17 cellular contexts compared by ENCODE assay signal in the genomic region with DNA sequence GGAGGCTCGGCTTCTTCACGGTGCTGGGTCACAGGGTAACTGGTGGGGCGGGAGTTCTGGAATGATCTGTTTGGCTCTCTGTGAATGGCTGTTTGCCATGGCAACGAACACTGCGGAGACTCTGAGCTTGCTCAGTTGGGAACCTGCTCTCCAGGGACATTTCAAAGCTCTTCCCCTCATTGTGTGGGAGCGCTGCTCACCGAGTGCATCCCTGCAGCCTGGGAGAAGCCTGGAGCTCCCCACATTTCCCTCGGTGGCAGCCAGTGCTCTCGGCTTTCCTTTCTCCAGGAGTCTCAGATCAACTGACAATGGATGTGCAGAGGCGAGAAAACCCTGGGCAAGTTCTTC.
"Had no signal": no experiment of that assay in that cellular context is flagged by ENCODE, and none has a peak within 500 bp of the region (broad histone marks: within the 10 kb centered on the region; RNA-seq: fewer than 3 reads in every experiment).

No MANE protein-coding gene starts in this region.

- H2AFZ ChIP-seq: parathyroid adenoma had no signal

- H3K4me3 ChIP-seq: ascending aorta, left ventricle myocardium inferior, spleen, thoracic aorta had no signal

- H3K36me3 ChIP-seq: ascending aorta, left ventricle myocardium inferior, neutrophil, spleen, thoracic aorta had no signal

- FAIRE-seq: bronchial epithelial cell, kidney had no signal

- DNase-seq: activated CD4-positive, alpha-beta T cell treated with anti-CD3 and anti-CD28 coated beads, Interleukin-2, amount 10 ng/mL, durations not matched to agents 7 days and 5 days; activated CD8-positive, alpha-beta memory T cell treated with anti-CD3 and anti-CD28 coated beads, Interleukin-2, amount 50 U/mL, for 4 hours; activated naive CD4-positive, alpha-beta T cell treated with anti-CD3 and anti-CD28 coated beads, Interleukin-2, amount 10 ng/mL, durations not matched to agents 7 days and 5 days; activated T-cell treated with anti-CD3 and anti-CD28 coated beads, Interleukin-2, amount 50 U/mL, for 4 hours; dermis blood vessel endothelial cell; effector memory CD4-positive, alpha-beta T cell; kidney; left ventricle myocardium inferior; spleen; stimulated activated CD4-positive, alpha-beta T cell treated with anti-CD3 and anti-CD28 coated beads, Interleukin-4, amount 100 ng/mL, for 4 hours had no signal

- H3K79me2 ChIP-seq: parathyroid adenoma had no signal

- H3K27ac ChIP-seq: ascending aorta, left ventricle myocardium inferior, neutrophil, parathyroid adenoma, spleen, thoracic aorta had no signal

- H3K4me1 ChIP-seq: ascending aorta, left ventricle myocardium inferior, parathyroid adenoma, spleen had no signal

- H3K9ac ChIP-seq: parathyroid adenoma had no signal

- H3K9me3 ChIP-seq: ascending aorta, left ventricle myocardium inferior, neutrophil, spleen, thoracic aorta had no signal

- H3K27me3 ChIP-seq: ascending aorta, neutrophil had no signal

- ATAC-seq: activated CD4-positive, CD25-positive, alpha-beta regulatory T cell treated with anti-CD3 and anti-CD28 coated beads, Interleukin-2, amount 50 U/mL, for 24 hours; activated T-cell treated with anti-CD3 and anti-CD28 coated beads, Interleukin-2, amount 50 U/mL, for 4 hours; stimulated activated memory B cell treated with anti-CD40 and anti-IgM and Interleukin-4, amounts not matched to agents 10 μg/mL and 1 μg/mL and 100 μg/mL, for 72 hours had no signal
